17 cellular contexts compared by ENCODE assay signal in genomic region chr6:135832186-135832585, GRCh38. TPM values are rescaled to one million over a fixed set of nuclear protein-coding genes. Genes with fewer than 3 reads are reported as not detected.
DNase-seq lines count a peak whose midpoint lies in the region; ATAC-seq, FAIRE-seq and TF ChIP-seq lines count a peak whose summit lies in the region.
"Had no signal": no experiment of that assay in that cellular context is flagged by ENCODE, and none has a peak within 500 bp of the region (broad histone marks: within the 10 kb centered on the region; RNA-seq: fewer than 3 reads in every experiment).

No MANE protein-coding gene starts in this region.

- no peak for TF ChIP-seq POLR2A in IMR-90 (IDR thresholded peaks at IDR 0.05; ENCODE audit: low read depth, low read length)

- H4K5ac ChIP-seq in IMR-90 (ENCODE audit: low read depth, low read length) = no peak overlapping the region

- H3K56ac ChIP-seq in IMR-90 (ENCODE audit: extremely low read depth, insufficient read depth, low read length) = no peak overlapping the region

- in situ Hi-C loops in IMR-90 (cut with MboI; ENCODE audit: low sequenced_read_pairs) = loop anchor here (10.0 kb wide), 1 partner anchor 287 kb away; no protein-coding TSS in a partner anchor

- H3K9me1 ChIP-seq in IMR-90 (ENCODE audit: insufficient read depth, low read length) = 0 out of 2 replicates have a peak, but pooled peaks cover 3% of the 10 kb centered on the region

- peak; percentile 35 for FAIRE-seq in D721Med (lab: Jason Lieb, UNC)
- FAIRE-seq: A204.1 had no signal

- H3F3A ChIP-seq in smooth muscle cell (ENCODE audit: low read depth) = peaks cover 4% of the 10 kb centered on the region

- no peak overlapping the region for H2BK120ac ChIP-seq in IMR-90 (ENCODE audit: low read depth, low read length)

- POLR2A ChIA-PET in IMR-90 (lab: Charles Lee; ENCODE audit: unreplicated experiment) = no interaction called here

- TF ChIP-seq RAD21 in IMR-90 (IDR thresholded peaks at IDR 0.05; ENCODE audit: low read length) = no peak

- 0 out of 2 replicates have a peak overlapping the region, but pooled peaks have one; percentile 30 for H3K14ac ChIP-seq in IMR-90 (replicated peaks; ENCODE audit: low read depth, low read length)

- intact Hi-C loops in IMR-90 (cut with micrococcal nuclease) = no loop called here

- H2BK5ac ChIP-seq in IMR-90 (ENCODE audit: low read depth, low read length, poor library complexity, severe bottlenecking) = no peak overlapping the region

- H3K27me3 ChIP-seq in IMR-90 (ENCODE audit: control insufficient read depth, insufficient read depth, low read length) (no peaks in the 10 kb centered on the region), WERI-Rb-1 (ENCODE audit: insufficient read depth, low read depth, severe bottlenecking) (no peaks in the 10 kb centered on the region), smooth muscle cell (ENCODE audit: low read depth) (no peaks in the 10 kb centered on the region)
- H3K27me3 ChIP-seq: BE2C had no signal

- WGBS in IMR-90 (ENCODE audit: extremely low coverage in 2 of 2, insufficient read length in 1 of 2), 2 experiments = 94% methylated on average over 2 of the region's 3 CpGs; no CpG with 5 or more reads in 1 of the 2 experiments
- WGBS in smooth muscle cell (ENCODE audit: low lambda C conversion rate) = 23% methylated on average over 3 of the region's 3 CpGs

- no peak overlapping the region for H2AK5ac ChIP-seq in IMR-90 (ENCODE audit: low read depth, low read length)

- H3K79me1 ChIP-seq in IMR-90 (ENCODE audit: low read depth in 1 of 2, low read length in 2 of 2) = no peaks in the 10 kb centered on the region

- H2AFZ ChIP-seq in IMR-90 (replicated peaks; ENCODE audit: low read length, poor library complexity) (no peak overlapping the region), smooth muscle cell (ENCODE audit: low read depth) (no peak overlapping the region)

- peaks cover 6% of the 10 kb centered on the region for H3K4me1 ChIP-seq in IMR-90 (ENCODE audit: control insufficient read depth, insufficient read depth, low read length)
- H3K4me1 ChIP-seq in smooth muscle cell (ENCODE audit: low read depth) = no peaks in the 10 kb centered on the region
- H3K4me1 ChIP-seq: BE2C, Caco-2 had no signal

- no peak overlapping the region for H2AK9ac ChIP-seq in IMR-90 (replicated peaks; ENCODE audit: low read depth, low read length, poor library complexity)

- H3K79me2 ChIP-seq in smooth muscle cell (ENCODE audit: low read depth) = no peaks in the 10 kb centered on the region

- DNase-seq in D721Med (ENCODE audit: insufficient read length, low spot score) = no peak
- no peak for DNase-seq in IMR-90
- DNase-seq in WERI-Rb-1 = peak; percentile 75
- no peak for DNase-seq in smooth muscle cell (lab: John Stamatoyannopoulos, UW; ENCODE audit: unreplicated experiment)
- no peak for DNase-seq in COLO668 (lab: John Stamatoyannopoulos, UW; ENCODE audit: unreplicated experiment)
- no peak for DNase-seq in NCI-H1105 treated with DMSO at 0.1 percent for 48 hours (lab: John Stamatoyannopoulos, UW)
- DNase-seq: BE2C; Caco-2; CD4-positive, alpha-beta memory T cell; DMS53; GF-D8; HCEC 1CT; HFFc6 had no signal

- H3K4me2 ChIP-seq in IMR-90 (ENCODE audit: low read depth, low read length) (no peak overlapping the region), smooth muscle cell (peak overlapping the region; percentile 58)

- no TSS peak for BruUV-seq in IMR-90 (replicated peaks; lab: Mats Ljungman, UMichigan)

- H3K4ac ChIP-seq in IMR-90 (ENCODE audit: low read depth, low read length) = no peak overlapping the region

- ATAC-seq in IMR-90 (ENCODE audit: low read depth) (no peak), HG03342 (IDR thresholded peaks at IDR 0.05; ENCODE audit: unreplicated experiment) (no peak)

- TF ChIP-seq CTCF in D721Med (IDR thresholded peaks at IDR 0.05; ENCODE audit: insufficient read depth, missing control alignments) (no peak), IMR-90 (conservative IDR thresholded peaks at IDR 0.05; ENCODE audit: low read depth, low read length) (no peak), WERI-Rb-1 (IDR thresholded peaks at IDR 0.05; ENCODE audit: low read depth, low read length) (no peak), smooth muscle cell (IDR thresholded peaks at IDR 0.05; ENCODE audit: borderline replicate concordance, insufficient read depth, poor library complexity, severe bottlenecking) (no peak)

- no peaks in the 10 kb centered on the region for H4K20me1 ChIP-seq in IMR-90 (ENCODE audit: insufficient read depth, low read length)
- no peaks in the 10 kb centered on the region for H4K20me1 ChIP-seq in smooth muscle cell (ENCODE audit: low read depth)

- CTCF ChIA-PET in IMR-90 (lab: Yijun Ruan, JAX) = no interaction called here

- H3K36me3 ChIP-seq in IMR-90 (ENCODE audit: control insufficient read depth, insufficient read depth, low read length) (no peaks in the 10 kb centered on the region), WERI-Rb-1 (no peaks in the 10 kb centered on the region), smooth muscle cell (ENCODE audit: low read depth) (no peaks in the 10 kb centered on the region)
- H3K36me3 ChIP-seq: BE2C had no signal

- H3K18ac ChIP-seq in IMR-90 (ENCODE audit: low read depth, low read length) = no peak overlapping the region

- no peak overlapping the region for H3K23ac ChIP-seq in IMR-90 (ENCODE audit: low read depth, low read length)

- H3K9ac ChIP-seq in IMR-90 (ENCODE audit: low read depth, low read length) (no peak overlapping the region), smooth muscle cell (ENCODE audit: low read depth) (no peak overlapping the region)

- H4K91ac ChIP-seq in IMR-90 (ENCODE audit: insufficient read depth, low read depth, low read length) = no peak overlapping the region

- dilution Hi-C loops in IMR-90 (cut with HindIII; ENCODE audit: low sequenced_read_pairs, unreplicated experiment) = no loop called here

- H4K8ac ChIP-seq in IMR-90 (ENCODE audit: low read depth in 2 of 2, low read length in 2 of 2) = no peak overlapping the region

- H2BK20ac ChIP-seq in IMR-90 (ENCODE audit: low read depth, low read length) = no peak overlapping the region

- H3K9me3 ChIP-seq in IMR-90 (ENCODE audit: control insufficient read depth, insufficient read depth, low read length) (no peaks in the 10 kb centered on the region), WERI-Rb-1 (ENCODE audit: severe bottlenecking) (no peaks in the 10 kb centered on the region), smooth muscle cell (replicated peaks; ENCODE audit: low read depth) (no peaks in the 10 kb centered on the region)
- H3K9me3 ChIP-seq: BE2C, Caco-2 had no signal

- 0 out of 3 replicates have a peak overlapping the region, but pooled peaks have one; percentile 3 for H2BK15ac ChIP-seq in IMR-90 (ENCODE audit: low read depth, low read length)

- H3K4me3 ChIP-seq in IMR-90 (ENCODE audit: insufficient read depth, low read depth, low read length) (no peak overlapping the region), WERI-Rb-1 (ENCODE audit: low read depth, low read length) (no peak overlapping the region), smooth muscle cell (no peak overlapping the region)

- H3K27ac ChIP-seq in IMR-90 (ENCODE audit: insufficient read depth, low read length) = no peak overlapping the region
- H3K27ac ChIP-seq in WERI-Rb-1 = no peak overlapping the region
- H3K27ac ChIP-seq in smooth muscle cell (ENCODE audit: low read depth) = peak overlapping the region; percentile 70
- H3K27ac ChIP-seq: C4-2B, HL-60 had no signal

TF ChIP-seq in IMR-90, 13 proteins besides CTCF, POLR2A, EP300 and RAD21:
- no peak for TF ChIP-seq MAFK (IDR thresholded peaks at IDR 0.05; ENCODE audit: low read depth, low read length)
- TF ChIP-seq CHD1 (IDR thresholded peaks at IDR 0.05; ENCODE audit: low read depth, low read length) = no peak
- no peak for TF ChIP-seq MXI1 (IDR thresholded peaks at IDR 0.05; ENCODE audit: borderline replicate concordance, low read depth, low read length)
- no peak for TF ChIP-seq SMC3 (IDR thresholded peaks at IDR 0.05; ENCODE audit: low read depth, low read length)
- TF ChIP-seq RFX5 (IDR thresholded peaks at IDR 0.05; ENCODE audit: low read depth, low read length) = no peak
- TF ChIP-seq CEBPB (IDR thresholded peaks at IDR 0.05; ENCODE audit: low read depth, low read length) = no peak

RNA-seq across cellular contexts. Expression of gene PDE7B, which starts 19.3 kb away (rescaled TPM):
- total RNA-seq in IMR-90 (2012; rRNA removed) (12.4 and 15.6 TPM in 2 replicates), smooth muscle cell (36.9 and 37.7 TPM in 2 replicates)
- polyA plus RNA-seq in IMR-90 (2012; rRNA removed) (7.8 and 8.1 TPM in 2 replicates), smooth muscle cell (19.1 and 23.5 TPM in 2 replicates)
- 3.7 and 4.7 TPM in 2 replicates for polyA plus RNA-seq in IMR-90 (2012; cell fraction: cytosol; rRNA removed)
- polyA plus RNA-seq in IMR-90 (2012; cell fraction: nucleus; rRNA removed; ENCODE audit: low replicate concordance) = 5.4 and 11.0 TPM in 2 replicates
- total RNA-seq: Caco-2 had no signal
